Comparison of ENCODE assay signal across 1 cellular context in the genomic region with DNA sequence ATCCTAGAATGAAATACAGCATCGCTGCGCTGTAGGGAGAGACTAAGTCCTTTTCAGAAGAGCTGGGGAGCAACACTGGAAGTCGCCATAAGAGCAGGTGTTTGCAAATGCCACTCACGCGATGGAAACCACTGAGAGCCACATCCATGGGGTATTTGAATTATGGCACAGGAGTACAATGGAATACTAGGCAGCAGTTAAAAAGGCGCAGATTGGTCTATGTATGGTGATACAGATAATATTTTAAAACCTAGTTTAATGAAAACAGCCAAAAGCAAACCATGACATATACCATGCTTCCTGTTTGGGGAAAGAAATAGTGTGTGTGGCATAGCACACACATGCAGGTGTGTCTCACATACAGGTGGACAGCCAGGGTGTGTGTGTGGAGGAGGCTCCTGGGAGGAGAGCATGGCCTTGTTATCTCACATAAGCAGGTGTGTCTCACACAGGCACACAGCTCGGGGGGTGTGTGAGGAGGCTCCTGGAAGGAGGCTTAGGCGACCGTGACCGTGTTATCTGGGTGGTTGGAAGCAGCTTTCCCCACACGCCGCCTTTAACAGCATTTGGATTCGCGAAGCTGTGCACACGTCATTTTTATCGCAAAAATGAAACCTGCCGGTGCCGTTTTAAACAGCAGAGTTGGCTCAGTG.
A peak's percentile ranks its signal among the peaks of the same experiment; 100 is the strongest.
TF ChIP-seq lines count a peak whose summit lies in the region.

No MANE protein-coding gene starts in this region.

TF ChIP-seq in K562, 482 proteins besides CTCF, POLR2A, EP300 and RAD21 (continued from another document):
- TF ChIP-seq ARID3B (CRISPR knock-in tag; IDR thresholded peaks at IDR 0.05; ENCODE audit: borderline replicate concordance) (no peak), TFAP4 (CRISPR knock-in tag; IDR thresholded peaks at IDR 0.05; ENCODE audit: borderline replicate concordance) (peak; percentile 40; the same call in 1 of the 2 replicates), ZNF609 (CRISPR knock-in tag; IDR thresholded peaks at IDR 0.05; ENCODE audit: borderline replicate concordance) (no peak), KDM1A (IDR thresholded peaks at IDR 0.05) (peak in 1 of 2 experiments; percentile 27; a peak in 1 of 4 replicates), NCOR1 (IDR thresholded peaks at IDR 0.05) (peak; percentile 53; the same call in 1 of the 2 replicates), ATF1 (CRISPR knock-in tag; IDR thresholded peaks at IDR 0.05) (no peak), ATF1 (tag; IDR thresholded peaks at IDR 0.05) (peak; percentile 57), HDGF (IDR thresholded peaks at IDR 0.05) (no peak), JUND (IDR thresholded peaks at IDR 0.05; ENCODE audit: borderline replicate concordance, low read depth, low read length) (no peak), JUND (tag; IDR thresholded peaks at IDR 0.05; ENCODE audit: borderline replicate concordance, low read depth, low read length) (no peak), ZNF695 (CRISPR knock-in tag; IDR thresholded peaks at IDR 0.05) (no peak), TRIM24 (IDR thresholded peaks at IDR 0.05) (peak; percentile 70 to 74; a peak in 3 of 4 replicates), BMI1 (IDR thresholded peaks at IDR 0.05; ENCODE audit: low read length) (no peak), AFF1 (IDR thresholded peaks at IDR 0.05; ENCODE audit: low read depth in 1 of 2, partially characterized antibody in 2 of 2) (no peak), BRF1 (IDR thresholded peaks at IDR 0.05; ENCODE audit: borderline replicate concordance, extremely low read depth, insufficient read length) (no peak), NR4A1 (CRISPR knock-in tag; IDR thresholded peaks at IDR 0.05) (no peak), NR4A1 (tag; IDR thresholded peaks at IDR 0.05) (no peak), HDAC2 (IDR thresholded peaks at IDR 0.05) (no peak), NFXL1 (CRISPR knock-in tag; IDR thresholded peaks at IDR 0.05) (no peak), RCOR1 (IDR thresholded peaks at IDR 0.05; ENCODE audit: borderline replicate concordance in 1 of 2, low read depth in 2 of 2, low read length in 2 of 2) (no peak), NRF1 (conservative IDR thresholded peaks at IDR 0.05 in 1 of 2, IDR thresholded peaks at IDR 0.05 in 1 of 2) (no peak), HCFC1 (IDR thresholded peaks at IDR 0.05; ENCODE audit: low read depth, low read length) (no peak), BHLHE40 (IDR thresholded peaks at IDR 0.05; ENCODE audit: low read length) (peak; percentile 57), CBX5 (IDR thresholded peaks at IDR 0.05; ENCODE audit: borderline replicate concordance, low read depth) (no peak), CREB1 (IDR thresholded peaks at IDR 0.05) (peak; percentile 17; the same call in 1 of the 2 replicates), CREB1 (CRISPR knock-in tag; IDR thresholded peaks at IDR 0.05) (no peak), STAT5A (IDR thresholded peaks at IDR 0.05; ENCODE audit: borderline replicate concordance, low read length) (peak; percentile 42; the same call in 1 of the 2 replicates), HBP1 (CRISPR knock-in tag; IDR thresholded peaks at IDR 0.05) (no peak), MCM5 (IDR thresholded peaks at IDR 0.05; ENCODE audit: low read depth) (no peak), MAX (CRISPR knock-in tag; IDR thresholded peaks at IDR 0.05) (peak; percentile 49; the same call in 1 of the 2 replicates), ZC3H4 (CRISPR knock-in tag; IDR thresholded peaks at IDR 0.05; ENCODE audit: borderline replicate concordance) (no peak), SFPQ (IDR thresholded peaks at IDR 0.05; ENCODE audit: low read depth, low read length) (no peak), TCF3 (CRISPR knock-in tag; IDR thresholded peaks at IDR 0.05) (peak; percentile 81), SMARCC2 (IDR thresholded peaks at IDR 0.05; ENCODE audit: low read depth) (no peak), ZNF12 (CRISPR knock-in tag; IDR thresholded peaks at IDR 0.05) (no peak), GATA2 (CRISPR knock-in tag; IDR thresholded peaks at IDR 0.05) (no peak; the same call in 1 of the 2 replicates), GATAD2B (IDR thresholded peaks at IDR 0.05; ENCODE audit: borderline replicate concordance) (no peak), ARID1B (IDR thresholded peaks at IDR 0.05) (peak; percentile 84), DPF2 (IDR thresholded peaks at IDR 0.05) (peak; percentile 68), MTA2 (IDR thresholded peaks at IDR 0.05; ENCODE audit: low read depth) (peak; percentile 60; the same call in 1 of the 2 replicates)
- TF ChIP-seq, protein P1, sequence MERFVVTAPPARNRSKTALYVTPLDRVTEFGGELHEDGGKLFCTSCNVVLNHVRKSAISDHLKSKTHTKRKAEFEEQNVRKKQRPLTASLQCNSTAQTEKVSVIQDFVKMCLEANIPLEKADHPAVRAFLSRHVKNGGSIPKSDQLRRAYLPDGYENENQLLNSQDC (CRISPR knock-in tag; IDR thresholded peaks at IDR 0.05), result no peak
